In the genomic region with DNA sequence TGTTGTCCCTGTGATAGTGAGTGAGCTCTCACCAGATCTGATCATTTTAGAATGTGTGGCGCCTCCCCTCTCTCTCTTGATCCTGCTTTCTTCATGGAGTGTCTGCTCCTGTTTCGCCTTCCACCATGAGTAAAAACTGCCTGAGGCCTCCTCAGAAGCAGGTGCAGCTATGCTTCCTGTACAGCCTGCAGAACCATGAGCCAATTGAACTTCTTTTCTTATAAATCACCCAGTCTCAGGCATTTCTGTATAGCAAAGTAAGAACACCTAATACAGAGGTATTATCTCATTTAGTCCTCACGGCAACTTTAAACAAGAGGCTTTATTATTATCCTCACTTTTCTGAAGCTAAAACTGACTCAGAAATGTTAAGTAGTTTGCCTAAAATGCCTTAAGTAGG, we compare ENCODE assay signal across 18 cellular contexts.
A peak's percentile ranks its signal among the peaks of the same experiment; 100 is the strongest.
DNase-seq lines count a peak whose midpoint lies in the region; ATAC-seq, FAIRE-seq and TF ChIP-seq lines count a peak whose summit lies in the region.
"Had no signal": no experiment of that assay in that cellular context is flagged by ENCODE, and none has a peak within 500 bp of the region (broad histone marks: within the 10 kb centered on the region; RNA-seq: fewer than 3 reads in every experiment).

No MANE protein-coding gene starts in this region.

- no peak overlapping the region for H3K27ac ChIP-seq in H9 (ENCODE audit: insufficient read length, low read depth, low read length)
- no peak overlapping the region for H3K27ac ChIP-seq in foreskin keratinocyte
- H3K27ac ChIP-seq in smooth muscle cell (ENCODE audit: low read depth) = peak overlapping the region; percentile 41
- H3K27ac ChIP-seq in OCI-LY7 (ENCODE audit: low read depth, low read length, poor library complexity, severe bottlenecking) = no peak overlapping the region
- H3K27ac ChIP-seq: C4-2B had no signal

- H4K91ac ChIP-seq in H9 (ENCODE audit: insufficient read length, low read depth, low read length) = no peak overlapping the region

- no peak overlapping the region for H3K4me3 ChIP-seq in bronchial epithelial cell (ENCODE audit: low read depth, low read length)
- no peak overlapping the region for H3K4me3 ChIP-seq in smooth muscle cell
- H3K4me3 ChIP-seq in OCI-LY7 (ENCODE audit: low read depth, low read length, poor library complexity, severe bottlenecking) = no peak overlapping the region

- H4K5ac ChIP-seq in H9 (ENCODE audit: insufficient read length, low read depth, low read length) = no peak overlapping the region

- H3K9me3 Mint-ChIP-seq in H9 = no peaks in the 10 kb centered on the region
- H3K9me3 Mint-ChIP-seq: CD4-positive, alpha-beta memory T cell had no signal

- no peak for TF ChIP-seq CTCF in H9 (conservative IDR thresholded peaks at IDR 0.05)
- TF ChIP-seq CTCF in bronchial epithelial cell (IDR thresholded peaks at IDR 0.05; ENCODE audit: insufficient read depth, low read length, severe bottlenecking) = no peak
- no peak for TF ChIP-seq CTCF in foreskin keratinocyte (conservative IDR thresholded peaks at IDR 0.05)
- TF ChIP-seq CTCF in smooth muscle cell (IDR thresholded peaks at IDR 0.05; ENCODE audit: borderline replicate concordance, insufficient read depth, poor library complexity, severe bottlenecking) = no peak
- TF ChIP-seq CTCF in OCI-LY7 (conservative IDR thresholded peaks at IDR 0.05; ENCODE audit: low read length) = no peak

- H3K79me1 ChIP-seq in H9 (ENCODE audit: insufficient read depth, low read depth, low read length, poor library complexity, severe bottlenecking) = no peaks in the 10 kb centered on the region

- H4K8ac ChIP-seq in H9 (replicated peaks; ENCODE audit: insufficient read length, low read depth, low read length) = no peak overlapping the region

- no peaks in the 10 kb centered on the region for H3K27me3 Mint-ChIP-seq in H9 (ENCODE audit: low read depth)
- H3K27me3 Mint-ChIP-seq: CD4-positive, alpha-beta memory T cell had no signal

- H3K4me1 ChIP-seq in H9 (ENCODE audit: insufficient read depth, low read length) (peaks cover 3% of the 10 kb centered on the region; the same call in 1 of the 2 replicates), foreskin keratinocyte (no peaks in the 10 kb centered on the region), smooth muscle cell (ENCODE audit: low read depth) (peaks cover 7% of the 10 kb centered on the region), OCI-LY7 (ENCODE audit: insufficient read depth, low read length, poor library complexity, severe bottlenecking) (no peaks in the 10 kb centered on the region)

- CTCF ChIA-PET in OCI-LY7 (lab: Charles Lee; ENCODE audit: unreplicated experiment) = no interaction called here

- no peak overlapping the region for H3K14ac ChIP-seq in H9 (ENCODE audit: insufficient read depth, low read length)

- no peak overlapping the region for H2BK5ac ChIP-seq in H9 (ENCODE audit: insufficient read length, low read length)

- no peak overlapping the region for H3K4ac ChIP-seq in H9 (ENCODE audit: low read depth, low read length)

- POLR2A ChIA-PET in OCI-LY7 (lab: Charles Lee) = interaction anchor here (0.6 kb wide), 3 partner anchors 32 to 228 kb away, joined by 3 to 5 read pairs (median 4); no protein-coding TSS in a partner anchor

- H3K4me1 Mint-ChIP-seq in H9 = peaks cover 23 to 26% of the 10 kb centered on the region in 2 experiments

- no peak overlapping the region for H3K4me3 Mint-ChIP-seq in H9
- H3K4me3 Mint-ChIP-seq: CD4-positive, alpha-beta memory T cell had no signal

- H2AFZ ChIP-seq in H9 (ENCODE audit: low read length) (no peak overlapping the region), smooth muscle cell (ENCODE audit: low read depth) (no peak overlapping the region), OCI-LY7 (ENCODE audit: low read length) (no peak overlapping the region)

- BruUV-seq in OCI-LY7 (replicated peaks; lab: Mats Ljungman, UMichigan) = no TSS peak

- ATAC-seq in foreskin keratinocyte = peak; percentile 52
- ATAC-seq: HCT116, HepG2 had no signal

- no peak overlapping the region for H2BK20ac ChIP-seq in H9 (ENCODE audit: low read depth, low read length, poor library complexity, severe bottlenecking)

- no peak overlapping the region for H3K23ac ChIP-seq in H9 (ENCODE audit: insufficient read length, low read depth, low read length)

- no peaks in the 10 kb centered on the region for H4K20me1 ChIP-seq in H9 (ENCODE audit: control insufficient read depth, insufficient read depth, insufficient read length)
- H4K20me1 ChIP-seq in smooth muscle cell (ENCODE audit: low read depth) = no peaks in the 10 kb centered on the region
- no peaks in the 10 kb centered on the region for H4K20me1 ChIP-seq in OCI-LY7 (ENCODE audit: insufficient read depth, low read length)

- H3K36me3 ChIP-seq in bronchial epithelial cell (ENCODE audit: control insufficient read depth, insufficient read depth, low read length) (no peaks in the 10 kb centered on the region), smooth muscle cell (ENCODE audit: low read depth) (no peaks in the 10 kb centered on the region), OCI-LY7 (ENCODE audit: insufficient read depth, low read length) (no peaks in the 10 kb centered on the region)
- H3K36me3 ChIP-seq: BE2C had no signal

- H2AK5ac ChIP-seq in H9 (ENCODE audit: insufficient read length, low read length) = no peak overlapping the region

- no peak overlapping the region for H3K56ac ChIP-seq in H9 (ENCODE audit: insufficient read length, low read depth, low read length)

- intact Hi-C loops in OCI-LY7 (cut with micrococcal nuclease; ENCODE audit: unreplicated experiment) = no loop called here

- H3F3A ChIP-seq in smooth muscle cell (ENCODE audit: low read depth) = peaks cover 3% of the 10 kb centered on the region

- no peak overlapping the region for H3T11ph ChIP-seq in H9 (ENCODE audit: low read length)

- H3K23me2 ChIP-seq in H9 (ENCODE audit: insufficient read length, low read depth, low read length, poor library complexity, severe bottlenecking) = no peaks in the 10 kb centered on the region

- no peak overlapping the region for H3K9ac ChIP-seq in H9 (ENCODE audit: extremely low read depth, insufficient read length, low read length)
- no peak overlapping the region for H3K9ac ChIP-seq in smooth muscle cell (ENCODE audit: low read depth)

- DNase-seq in H9 = no peak
- DNase-seq in bronchial epithelial cell (ENCODE audit: low read depth) = peak; percentile 22
- DNase-seq in foreskin keratinocyte = peak; percentile 44 to 81
- no peak for DNase-seq in smooth muscle cell (lab: John Stamatoyannopoulos, UW; ENCODE audit: unreplicated experiment)
- DNase-seq in NCI-H69 (lab: John Stamatoyannopoulos, UW) = no peak
- no peak for DNase-seq in AML-193 (lab: John Stamatoyannopoulos, UW)
- no peak for DNase-seq in OCI-LY7 (ENCODE audit: low spot score)
- DNase-seq in NCI-H146 treated with DMSO at 0.1 percent for 48 hours (lab: John Stamatoyannopoulos, UW; ENCODE audit: unreplicated experiment) = no peak
- DNase-seq: BE2C; CD4-positive, alpha-beta memory T cell; DMS153; DMS79 treated with DMSO at 0.1 percent for 48 hours; EL had no signal

- H3K36me3 Mint-ChIP-seq in H9 (ENCODE audit: insufficient read depth in 1 of 3, low read depth in 3 of 3) = no peaks in the 10 kb centered on the region
- H3K36me3 Mint-ChIP-seq: CD4-positive, alpha-beta memory T cell had no signal

- no CpG with 5 or more reads among the region's 3 CpGs for WGBS in H9 (ENCODE audit: extremely low coverage, insufficient read length, low lambda C conversion rate)
- WGBS in smooth muscle cell (ENCODE audit: low lambda C conversion rate) = 62% methylated on average over 3 of the region's 3 CpGs

- H3K27ac Mint-ChIP-seq in H9 = 0 out of 7 replicates have a peak overlapping the region, but pooled peaks of 2 of the 3 experiments have one; percentile 6 to 35
- H3K27ac Mint-ChIP-seq: CD4-positive, alpha-beta memory T cell had no signal

- H3K18ac ChIP-seq in H9 (ENCODE audit: insufficient read length, low read depth, low read length) = no peak overlapping the region

- no peak overlapping the region for H2BK15ac ChIP-seq in H9 (ENCODE audit: low read depth, low read length)

- H3K9me3 ChIP-seq in H9 (ENCODE audit: control insufficient read depth, low read depth, low read length) (no peaks in the 10 kb centered on the region), smooth muscle cell (replicated peaks; ENCODE audit: low read depth) (no peaks in the 10 kb centered on the region), OCI-LY7 (ENCODE audit: low read length) (no peaks in the 10 kb centered on the region)
- H3K9me3 ChIP-seq: BE2C had no signal

- no peaks in the 10 kb centered on the region for H3K9me2 ChIP-seq in OCI-LY7 (ENCODE audit: insufficient read depth, low read length)

- no peak overlapping the region for H2BK120ac ChIP-seq in H9 (ENCODE audit: low read depth, low read length, poor library complexity, severe bottlenecking)

- H3K79me2 ChIP-seq in H9 (ENCODE audit: insufficient read depth, low read length) (no peaks in the 10 kb centered on the region), smooth muscle cell (ENCODE audit: low read depth) (no peaks in the 10 kb centered on the region), OCI-LY7 (ENCODE audit: insufficient read depth, low read depth, low read length) (no peaks in the 10 kb centered on the region)

- H3K4me2 ChIP-seq in H9 (ENCODE audit: insufficient read depth, insufficient read length, low read length) (no peak overlapping the region), smooth muscle cell (no peak overlapping the region), OCI-LY7 (ENCODE audit: low read length) (no peak overlapping the region)

- FAIRE-seq in bronchial epithelial cell (lab: Jason Lieb, UNC) = no peak
- FAIRE-seq: G401.6, HepG2, HTR-8/SVneo had no signal

- H3K27me3 ChIP-seq in H9 (ENCODE audit: insufficient read depth, low read length) (no peaks in the 10 kb centered on the region), bronchial epithelial cell (ENCODE audit: control insufficient read depth, insufficient read depth, low read length) (no peaks in the 10 kb centered on the region), foreskin keratinocyte (no peaks in the 10 kb centered on the region), smooth muscle cell (ENCODE audit: low read depth) (no peaks in the 10 kb centered on the region)
- H3K27me3 ChIP-seq: BE2C had no signal

- no peak overlapping the region for H2BK12ac ChIP-seq in H9 (ENCODE audit: insufficient read length, low read depth, low read length)

Comparison
In these comparisons a context has a peak if more than half of its experiments do, and no peak if none do; other contexts are left out.
1. DNase-seq: peak in bronchial epithelial cell (single experiment) and foreskin keratinocyte (2 of 2); none in H9 (single experiment), smooth muscle cell (single experiment), NCI-H69 (single experiment), AML-193 (0 of 2), OCI-LY7 (single experiment) and NCI-H146 treated with DMSO at 0.1 percent for 48 hours (single experiment).